Comparison of ENCODE assay signal across 1 cellular context in the genomic region with DNA sequence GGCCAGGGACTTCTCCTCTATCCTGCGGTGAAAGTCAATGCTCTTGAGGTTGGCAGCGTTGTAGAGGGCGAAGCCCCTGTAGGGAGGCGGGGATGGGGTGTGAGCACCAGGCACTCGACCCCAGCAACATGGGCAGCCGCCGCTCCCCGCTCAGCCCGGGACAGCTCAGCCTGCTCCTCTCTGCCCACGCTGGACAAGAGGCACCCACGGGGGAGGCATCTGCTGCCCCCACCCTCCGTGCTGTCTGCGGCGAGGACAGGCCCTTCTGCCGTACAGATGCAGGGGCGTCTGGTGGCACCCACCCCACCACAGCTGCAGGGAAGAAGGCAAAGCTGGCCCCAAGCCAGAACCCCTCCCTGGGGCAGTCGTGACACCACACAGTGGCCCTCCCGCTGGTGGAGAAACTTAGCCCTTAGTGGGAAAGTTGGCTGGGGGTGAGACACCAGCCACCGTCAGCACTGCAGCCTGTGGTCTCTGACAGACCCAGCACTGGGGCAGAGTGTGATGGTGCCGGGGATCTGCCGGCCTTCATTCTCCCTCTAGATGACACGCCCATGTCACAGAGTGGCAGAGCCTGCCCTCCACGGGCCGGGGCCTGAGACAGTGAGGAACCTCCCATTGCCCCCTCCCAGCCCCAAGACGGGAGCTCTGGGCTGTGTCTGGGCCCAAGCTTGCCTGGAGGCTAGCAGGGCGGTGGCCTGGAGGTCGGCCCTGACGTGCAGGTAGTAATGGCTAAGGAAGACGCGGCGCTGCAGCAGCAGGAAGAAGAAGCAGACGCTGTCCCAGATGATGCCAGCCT.
TF ChIP-seq lines count a peak whose summit lies in the region.

No MANE protein-coding gene starts in this region.

TF ChIP-seq in HCT116, 20 proteins besides CTCF, POLR2A, EP300 and RAD21 (continued from another document):
- TF ChIP-seq, protein P1, sequence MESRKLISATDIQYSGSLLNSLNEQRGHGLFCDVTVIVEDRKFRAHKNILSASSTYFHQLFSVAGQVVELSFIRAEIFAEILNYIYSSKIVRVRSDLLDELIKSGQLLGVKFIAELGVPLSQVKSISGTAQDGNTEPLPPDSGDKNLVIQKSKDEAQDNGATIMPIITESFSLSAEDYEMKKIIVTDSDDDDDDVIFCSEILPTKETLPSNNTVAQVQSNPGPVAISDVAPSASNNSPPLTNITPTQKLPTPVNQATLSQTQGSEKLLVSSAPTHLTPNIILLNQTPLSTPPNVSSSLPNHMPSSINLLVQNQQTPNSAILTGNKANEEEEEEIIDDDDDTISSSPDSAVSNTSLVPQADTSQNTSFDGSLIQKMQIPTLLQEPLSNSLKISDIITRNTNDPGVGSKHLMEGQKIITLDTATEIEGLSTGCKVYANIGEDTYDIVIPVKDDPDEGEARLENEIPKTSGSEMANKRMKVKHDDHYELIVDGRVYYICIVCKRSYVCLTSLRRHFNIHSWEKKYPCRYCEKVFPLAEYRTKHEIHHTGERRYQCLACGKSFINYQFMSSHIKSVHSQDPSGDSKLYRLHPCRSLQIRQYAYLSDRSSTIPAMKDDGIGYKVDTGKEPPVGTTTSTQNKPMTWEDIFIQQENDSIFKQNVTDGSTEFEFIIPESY (IDR thresholded peaks at IDR 0.05; ENCODE audit: extremely low read depth, insufficient replicate concordance, low read length): no peak
- TF ChIP-seq, protein P2, sequence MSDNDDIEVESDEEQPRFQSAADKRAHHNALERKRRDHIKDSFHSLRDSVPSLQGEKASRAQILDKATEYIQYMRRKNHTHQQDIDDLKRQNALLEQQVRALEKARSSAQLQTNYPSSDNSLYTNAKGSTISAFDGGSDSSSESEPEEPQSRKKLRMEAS (IDR thresholded peaks at IDR 0.05): no peak
- no peak for TF ChIP-seq TCF7L2 (IDR thresholded peaks at IDR 0.05; ENCODE audit: borderline replicate concordance, extremely low read depth, insufficient read depth, insufficient read length)
- no peak for TF ChIP-seq ELF1 (IDR thresholded peaks at IDR 0.05; ENCODE audit: borderline replicate concordance, low read depth)
- no peak for TF ChIP-seq ZNF274 (IDR thresholded peaks at IDR 0.05; ENCODE audit: low read depth, low read length)
- no peak for TF ChIP-seq EGR1 (IDR thresholded peaks at IDR 0.05; ENCODE audit: low read depth)
- TF ChIP-seq JUND (IDR thresholded peaks at IDR 0.05): no peak
- no peak for TF ChIP-seq CBX3 (IDR thresholded peaks at IDR 0.05; ENCODE audit: low read depth)
- TF ChIP-seq SP1 (IDR thresholded peaks at IDR 0.05; ENCODE audit: low read depth): no peak
- no peak for TF ChIP-seq EZH2phosphoT487 (IDR thresholded peaks at IDR 0.05; ENCODE audit: borderline replicate concordance)
- no peak for TF ChIP-seq POLR2AphosphoS5 (IDR thresholded peaks at IDR 0.05; ENCODE audit: low read depth, low read length)
- TF ChIP-seq SIN3A (IDR thresholded peaks at IDR 0.05; ENCODE audit: low read depth): no peak
